Comparison of ENCODE assay signal across 11 cellular contexts in genomic region chr10:99551158-99551557, GRCh38. TPM values are rescaled to one million over a fixed set of nuclear protein-coding genes. Genes with fewer than 3 reads are reported as not detected.
DNase-seq lines count a peak whose midpoint lies in the region; ATAC-seq and TF ChIP-seq lines count a peak whose summit lies in the region.
"Had no signal": no experiment of that assay in that cellular context is flagged by ENCODE, and none has a peak within 500 bp of the region (broad histone marks: within the 10 kb centered on the region; RNA-seq: fewer than 3 reads in every experiment).

No MANE protein-coding gene starts in this region.

- no peak for ATAC-seq in GM21723 (IDR thresholded peaks at IDR 0.05; ENCODE audit: unreplicated experiment)

- peak; percentile 1 to 9 for DNase-seq in NCI-H446 (lab: John Stamatoyannopoulos, UW)
- DNase-seq in NCI-H446 treated with DMSO at 0.1 percent for 48 hours (lab: John Stamatoyannopoulos, UW) = no peak
- peak; percentile 73 for DNase-seq in NCI-H226
- DNase-seq in cardiac fibroblast (ENCODE audit: low read depth in 2 of 2) = peak; percentile 57 to 67
- peak; percentile 21 for DNase-seq in stromal cell of bone marrow (ENCODE audit: low read depth)
- DNase-seq in G401 (ENCODE audit: low spot score) = no peak
- DNase-seq in D341Med (ENCODE audit: low spot score) = no peak
- DNase-seq: stimulated activated naive CD4-positive, alpha-beta T cell treated with Interleukin-2 at 50 U/mL for 16 hours had no signal

- no peak overlapping the region for H3K4me3 ChIP-seq in cardiac fibroblast (replicated peaks in 1 of 2; ENCODE audit: low read depth in 2 of 2, low read length in 2 of 2)
- H3K4me3 ChIP-seq: esophagus muscularis mucosa had no signal

- in situ Hi-C loops in G401 (cut with HindIII; ENCODE audit: low sequenced_read_pairs) = no loop called here

- TF ChIP-seq CTCF in cardiac fibroblast (IDR thresholded peaks at IDR 0.05; ENCODE audit: low read depth, low read length) = no peak

RNA-seq across cellular contexts. Expression of gene NKX2-3, which starts 18.4 kb away (rescaled TPM):
- total RNA-seq in G401 (2014; rRNA removed; shearing (Covaris generic)) = not detected in 2 replicates
- total RNA-seq: B cell had no signal

Comparison
In these comparisons a context has a peak if more than half of its experiments do, and no peak if none do; other contexts are left out.
1. DNase-seq: peak in NCI-H446 (2 of 2), NCI-H226 (single experiment), cardiac fibroblast (2 of 2) and stromal cell of bone marrow (single experiment); none in NCI-H446 treated with DMSO at 0.1 percent for 48 hours (single experiment), G401 (single experiment) and D341Med (single experiment).